In the genomic region with DNA sequence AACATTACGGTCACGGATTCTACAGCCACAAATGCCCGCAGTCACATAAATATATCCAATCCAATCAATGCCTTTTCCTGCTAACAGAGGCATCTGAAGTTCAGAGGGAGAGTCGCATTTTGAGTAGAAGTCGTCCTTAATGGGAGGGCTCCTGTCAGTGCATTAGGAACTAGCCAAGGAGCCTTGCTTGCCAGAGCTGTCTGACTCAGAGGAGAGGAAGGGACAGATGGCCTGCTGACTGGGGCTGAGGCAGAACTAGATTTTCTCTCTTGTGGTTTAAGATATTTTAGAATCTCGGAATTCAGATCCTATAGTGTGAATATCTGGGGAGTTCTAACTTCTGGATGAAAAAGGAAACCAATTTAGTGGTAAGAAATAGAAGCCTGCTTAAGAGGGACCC, we compare ENCODE assay signal across 11 cellular contexts. TPM values are rescaled to one million over a fixed set of nuclear protein-coding genes. Genes with fewer than 3 reads are reported as not detected.
DNase-seq lines count a peak whose midpoint lies in the region; ATAC-seq and TF ChIP-seq lines count a peak whose summit lies in the region.
"Had no signal": no experiment of that assay in that cellular context is flagged by ENCODE, and none has a peak within 500 bp of the region (broad histone marks: within the 10 kb centered on the region; RNA-seq: fewer than 3 reads in every experiment).

No MANE protein-coding gene starts in this region.

- H3K9ac ChIP-seq in skeletal muscle tissue (ENCODE audit: low read depth in 1 of 3, low read length in 3 of 3) = no peak overlapping the region
- H3K9ac ChIP-seq: parathyroid adenoma had no signal

- H3K4me3 ChIP-seq in skeletal muscle tissue (ENCODE audit: low read length in 3 of 3) = no peak overlapping the region
- no peak overlapping the region for H3K4me3 ChIP-seq in Peyer's patch

- H3K27me3 Mint-ChIP-seq in activated T-helper 17 cell treated with anti-CD3 and anti-CD28 coated beads, Interleukin-2, amount 50 U/mL, for 72 hours = no peaks in the 10 kb centered on the region

- peak overlapping the region; percentile 49 for H3K27ac ChIP-seq in skeletal muscle tissue (ENCODE audit: low read depth, low read length)
- no peak overlapping the region for H3K27ac ChIP-seq in Peyer's patch
- H3K27ac ChIP-seq: parathyroid adenoma had no signal

- H3K36me3 Mint-ChIP-seq in activated T-helper 17 cell treated with anti-CD3 and anti-CD28 coated beads, Interleukin-2, amount 50 U/mL, for 72 hours (ENCODE audit: low read depth) = peaks cover 56% of the 10 kb centered on the region

- no peaks in the 10 kb centered on the region for H3K9me3 Mint-ChIP-seq in activated T-helper 17 cell treated with anti-CD3 and anti-CD28 coated beads, Interleukin-2, amount 50 U/mL, for 72 hours
- H3K9me3 Mint-ChIP-seq: activated T-helper 2 cell treated with anti-CD3 and anti-CD28 coated beads, Interferon-gamma antibody, Interleukin-2, Interleukin-4, amounts not matched to agents 10 μg/mL and 5 μg/mL and 100 μg/mL, durations not matched to agents 14 hours and 24 hours and 36 hours; T-helper 1 cell treated with Interleukin-12 subunit alpha and Interleukin-12 subunit beta and Interleukin-4 antibody, amounts not matched to agents 30 μg/mL and 1 μg/mL, for 36 hours had no signal

- H3K36me3 ChIP-seq in skeletal muscle tissue (ENCODE audit: control insufficient read depth in 3 of 3, insufficient read depth in 3 of 3, low read length in 3 of 3) (peaks cover 20 to 23% (median 20%) of the 10 kb centered on the region in 3 donors), Peyer's patch (peaks cover 0 to 43% (median 0%) of the 10 kb centered on the region in 3 donors)

- TF ChIP-seq CTCF in Peyer's patch (IDR thresholded peaks at IDR 0.05) = no peak

- H3K4me1 ChIP-seq in skeletal muscle tissue (ENCODE audit: control insufficient read depth in 3 of 3, insufficient read depth in 3 of 3, low read length in 3 of 3) (peaks cover 6 to 14% (median 9%) of the 10 kb centered on the region in 3 donors), Peyer's patch (peaks cover 0 to 8% (median 0%) of the 10 kb centered on the region in 4 donors)
- H3K4me1 ChIP-seq: parathyroid adenoma had no signal

- no peaks in the 10 kb centered on the region for H3K27me3 ChIP-seq in skeletal muscle tissue (ENCODE audit: control insufficient read depth in 3 of 3, insufficient read depth in 3 of 3, low read length in 3 of 3)
- H3K27me3 ChIP-seq in Peyer's patch = no peaks in the 10 kb centered on the region

- no peak for ATAC-seq in activated T-helper 17 cell treated with anti-CD3 and anti-CD28 coated beads, Interleukin-2, amount 50 U/mL, for 72 hours (replicated peaks)
- ATAC-seq in GM18909 (IDR thresholded peaks at IDR 0.05; ENCODE audit: poor library complexity, unreplicated experiment) (no peak), HG03571 (IDR thresholded peaks at IDR 0.05; ENCODE audit: unreplicated experiment) (no peak)

- H3K27ac Mint-ChIP-seq in activated T-helper 17 cell treated with anti-CD3 and anti-CD28 coated beads, Interleukin-2, amount 50 U/mL, for 72 hours = peak overlapping the region; percentile 90
- H3K27ac Mint-ChIP-seq: activated T-helper 2 cell treated with anti-CD3 and anti-CD28 coated beads, Interferon-gamma antibody, Interleukin-2, Interleukin-4, amounts not matched to agents 10 μg/mL and 5 μg/mL and 100 μg/mL, durations not matched to agents 14 hours and 24 hours and 36 hours; T-helper 1 cell treated with Interleukin-12 subunit alpha and Interleukin-12 subunit beta and Interleukin-4 antibody, amounts not matched to agents 30 μg/mL and 1 μg/mL, for 36 hours had no signal

- DNase-seq in EH (ENCODE audit: low read depth) (peak; percentile 90), glomerular visceral epithelial cell (ENCODE audit: extremely low spot score) (peak; percentile 46), Peyer's patch (no peak)
- no peak for DNase-seq in activated CD4-positive, alpha-beta T cell treated with anti-CD3 and anti-CD28 coated beads for 1 hour

- TF ChIP-seq POLR2A in Peyer's patch (IDR thresholded peaks at IDR 0.05) = no peak

- H3K4me1 Mint-ChIP-seq in activated T-helper 17 cell treated with anti-CD3 and anti-CD28 coated beads, Interleukin-2, amount 50 U/mL, for 72 hours = peaks cover 35% of the 10 kb centered on the region

- H3K9me3 ChIP-seq in skeletal muscle tissue (ENCODE audit: control insufficient read depth in 3 of 3, low read length in 3 of 3) (no peaks in the 10 kb centered on the region), Peyer's patch (no peaks in the 10 kb centered on the region)

- H3K4me3 Mint-ChIP-seq in activated T-helper 17 cell treated with anti-CD3 and anti-CD28 coated beads, Interleukin-2, amount 50 U/mL, for 72 hours = no peak overlapping the region
- H3K4me3 Mint-ChIP-seq: T-helper 1 cell treated with Interleukin-12 subunit alpha and Interleukin-12 subunit beta and Interleukin-4 antibody, amounts not matched to agents 30 μg/mL and 1 μg/mL, for 36 hours had no signal

RNA-seq across cellular contexts. Expression of a gene that starts 10.6 kb away (rescaled TPM):
- total RNA-seq in activated T-helper 17 cell treated with anti-CD3 and anti-CD28 coated beads, Interleukin-2, amount 50 U/mL, for 72 hours = 10 to 100 TPM in 1 of 2 donors, 1 to 10 TPM in 1; 8.4 to 12.2 TPM
- total RNA-seq in skeletal muscle tissue = 2.6 TPM
- total RNA-seq in Peyer's patch = 10 to 100 TPM in 3 of 4 donors, 1 to 10 TPM in 1; 5.8 to 13.9 (median 11.8) TPM

RNA-seq across cellular contexts. Expression of a gene that starts 35.6 kb away (rescaled TPM):
- under 1 TPM; 0.28 to 0.45 TPM for total RNA-seq in activated T-helper 17 cell treated with anti-CD3 and anti-CD28 coated beads, Interleukin-2, amount 50 U/mL, for 72 hours
- total RNA-seq in skeletal muscle tissue (not detected), Peyer's patch (10 to 100 TPM in 3 of 4 donors, 1 to 10 TPM in 1; 6.6 to 43.4 (median 31.6) TPM)

RNA-seq across cellular contexts. Expression of a gene that starts 56.0 kb away (rescaled TPM):
- total RNA-seq in activated T-helper 17 cell treated with anti-CD3 and anti-CD28 coated beads, Interleukin-2, amount 50 U/mL, for 72 hours = 10 to 100 TPM; 88.9 to 98.6 TPM
- total RNA-seq in skeletal muscle tissue (83.0 TPM), Peyer's patch (10 to 100 TPM in 2 of 4 donors, 1 to 10 TPM in 2; 8.2 to 23.1 (median 10.0) TPM)

Comparison
In these comparisons a context has a peak if more than half of its experiments do, and no peak if none do; other contexts are left out.
1. DNase-seq: peak in EH (single experiment) and glomerular visceral epithelial cell (single experiment); none in activated CD4-positive, alpha-beta T cell treated with anti-CD3 and anti-CD28 coated beads for 1 hour (single experiment) and Peyer's patch (0 of 3).